Comparison of ENCODE assay signal across 8 cellular contexts in genomic region chr11:60887531-60887930, GRCh38. TPM values are rescaled to one million over a fixed set of nuclear protein-coding genes. Genes with fewer than 3 reads are reported as not detected.
DNase-seq lines count a peak whose midpoint lies in the region; ATAC-seq and TF ChIP-seq lines count a peak whose summit lies in the region.

No MANE protein-coding gene starts in this region.

- H3K36me3 ChIP-seq in A673 (ENCODE audit: insufficient read depth, low read length, poor library complexity, severe bottlenecking) (peaks cover 16% of the 10 kb centered on the region), SK-N-SH (replicated peaks in 1 of 2; ENCODE audit: control insufficient read depth in 1 of 2, insufficient read depth in 2 of 2, low read length in 1 of 2) (peaks cover 0 to 11% of the 10 kb centered on the region in 2 experiments)

- WGBS in SK-N-SH (ENCODE audit: low lambda C conversion rate), result 73% methylated on average over 5 of the region's 5 CpGs

- CTCF ChIA-PET in A673 (lab: Charles Lee), result interaction anchor here (0.5 to 1.7 kb wide), 4 partner anchors 12 to 411 kb away, joined by 4 to 34 read pairs (median 8); no protein-coding TSS in a partner anchor
- CTCF ChIA-PET in SK-N-SH (lab: Yijun Ruan, JAX), result interaction anchor here (0.6 to 21.9 kb wide), 29 partner anchors 10 to 408 kb away, joined by 3 to 550 read pairs (median 5); partner anchors contain the start of genes CCDC86, PRPF19 and VWCE

- POLR2A ChIA-PET in A673 (lab: Charles Lee; ENCODE audit: low non-redundant PET) (no interaction called here), SK-N-SH (lab: Yijun Ruan, JAX) (interaction anchor here (1.7 kb wide), 1 partner anchor 56 kb away, joined by 9 read pairs; no protein-coding TSS in a partner anchor)

- TF ChIP-seq CTCF in A673 (conservative IDR thresholded peaks at IDR 0.05; ENCODE audit: low read depth, low read length) (peak; percentile 50), SK-N-SH (IDR thresholded peaks at IDR 0.05) (peak; percentile 67)

- intact Hi-C loops in A673 (cut with micrococcal nuclease; ENCODE audit: unreplicated experiment), result loop anchor here (2.0 kb wide), 1 partner anchor 113 kb away; no protein-coding TSS in a partner anchor

- H2AFZ ChIP-seq in SK-N-SH (ENCODE audit: low read depth), result no peak overlapping the region

- DNase-seq in A673 (ENCODE audit: low spot score) (peak; percentile 40), GF-D8 (lab: John Stamatoyannopoulos, UW) (peak; percentile 32), LHCN-M2 (ENCODE audit: low read depth) (peak; percentile 55), SK-N-SH (peak; percentile 63), dermis microvascular lymphatic vessel endothelial cell (ENCODE audit: low read depth in 2 of 2) (peak; percentile 55 to 76), mucosa of gallbladder (ENCODE audit: low spot score) (peak; percentile 32)

- H3K4me3 ChIP-seq in A673 (ENCODE audit: low read depth, low read length, poor library complexity, severe bottlenecking) (no peak overlapping the region), SK-N-SH (ENCODE audit: low read depth in 2 of 2, low read length in 1 of 2) (no peak overlapping the region; a peak in 1 of 4 replicates)

- H3K4me2 ChIP-seq in SK-N-SH, result no peak overlapping the region

- H3F3A ChIP-seq in SK-N-SH (replicated peaks; ENCODE audit: insufficient read depth), result peaks cover 3% of the 10 kb centered on the region

- H4K20me1 ChIP-seq in SK-N-SH (ENCODE audit: insufficient read depth), result no peaks in the 10 kb centered on the region

- peak; percentile 82 for TF ChIP-seq RAD21 in SK-N-SH (IDR thresholded peaks at IDR 0.05; ENCODE audit: low read length)

- no peak for TF ChIP-seq EP300 in SK-N-SH (IDR thresholded peaks at IDR 0.05; ENCODE audit: borderline replicate concordance in 1 of 2, low read depth in 1 of 2, low read length in 1 of 2)

- H3K27me3 ChIP-seq in A673 (replicated peaks; ENCODE audit: insufficient read depth, low read depth, low read length, poor library complexity) (no peaks in the 10 kb centered on the region), SK-N-SH (ENCODE audit: insufficient read depth) (no peaks in the 10 kb centered on the region)

- no peaks in the 10 kb centered on the region for H3K9me2 ChIP-seq in SK-N-SH

- H3K27ac ChIP-seq in A673 (ENCODE audit: low read depth, low read length, poor library complexity, severe bottlenecking), result no peak overlapping the region
- H3K27ac ChIP-seq in SK-N-SH (ENCODE audit: low read depth in 2 of 2, low read length in 1 of 2), result no peak overlapping the region

- H3K4me1 ChIP-seq in A673 (ENCODE audit: insufficient read depth, low read length, poor library complexity, severe bottlenecking) (no peaks in the 10 kb centered on the region), SK-N-SH (ENCODE audit: control insufficient read depth in 1 of 2, insufficient read depth in 2 of 2, low read depth in 1 of 2, low read length in 1 of 2) (peaks cover 0 to 11% of the 10 kb centered on the region in 2 experiments; a peak in 1 of 4 replicates)

- no peak for ATAC-seq in GM19324 (IDR thresholded peaks at IDR 0.05; ENCODE audit: low FRiP score, unreplicated experiment)
- ATAC-seq in HG02763 (IDR thresholded peaks at IDR 0.05; ENCODE audit: unreplicated experiment), result no peak

- no peaks in the 10 kb centered on the region for H3K79me2 ChIP-seq in SK-N-SH (ENCODE audit: insufficient read depth)

- H3K9ac ChIP-seq in SK-N-SH, result no peak overlapping the region

- BruUV-seq in A673 (replicated peaks; lab: Mats Ljungman, UMichigan), result no TSS peak

- no peaks in the 10 kb centered on the region for H3K9me3 ChIP-seq in A673 (ENCODE audit: low read depth, low read length, poor library complexity, severe bottlenecking)
- no peaks in the 10 kb centered on the region for H3K9me3 ChIP-seq in SK-N-SH

TF ChIP-seq in SK-N-SH, 30 proteins besides CTCF, POLR2A, EP300 and RAD21:
- no peak for TF ChIP-seq POLR2AphosphoS5 (IDR thresholded peaks at IDR 0.05; ENCODE audit: low read depth, low read length)
- TF ChIP-seq, protein P1, sequence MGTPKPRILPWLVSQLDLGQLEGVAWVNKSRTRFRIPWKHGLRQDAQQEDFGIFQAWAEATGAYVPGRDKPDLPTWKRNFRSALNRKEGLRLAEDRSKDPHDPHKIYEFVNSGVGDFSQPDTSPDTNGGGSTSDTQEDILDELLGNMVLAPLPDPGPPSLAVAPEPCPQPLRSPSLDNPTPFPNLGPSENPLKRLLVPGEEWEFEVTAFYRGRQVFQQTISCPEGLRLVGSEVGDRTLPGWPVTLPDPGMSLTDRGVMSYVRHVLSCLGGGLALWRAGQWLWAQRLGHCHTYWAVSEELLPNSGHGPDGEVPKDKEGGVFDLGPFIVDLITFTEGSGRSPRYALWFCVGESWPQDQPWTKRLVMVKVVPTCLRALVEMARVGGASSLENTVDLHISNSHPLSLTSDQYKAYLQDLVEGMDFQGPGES (IDR thresholded peaks at IDR 0.05; ENCODE audit: low read depth, low read length), result no peak
- TF ChIP-seq RXRA (IDR thresholded peaks at IDR 0.05; ENCODE audit: borderline replicate concordance, low read depth), result no peak
- no peak for TF ChIP-seq USF2 (IDR thresholded peaks at IDR 0.05; ENCODE audit: borderline replicate concordance, low read depth, low read length)
- TF ChIP-seq CHD2 (IDR thresholded peaks at IDR 0.05; ENCODE audit: low read length, partially characterized antibody), result peak; percentile 17
- peak; percentile 83 for TF ChIP-seq SMC3 (IDR thresholded peaks at IDR 0.05; ENCODE audit: low read depth, low read length)

RNA-seq across cellular contexts. Expression of gene PRPF19, which starts 18.9 kb away (rescaled TPM):
- total RNA-seq in A673 (2021) (200 and 204 TPM in 2 replicates), LHCN-M2 (2014; rRNA removed) (79.7 and 97.3 TPM in 2 replicates), dermis microvascular lymphatic vessel endothelial cell (51.6 and 66.2 TPM in 2 replicates), mucosa of gallbladder (70.6 TPM)
- polyA plus RNA-seq in LHCN-M2 (2012), result 66.6 TPM
- 44.0 and 58.9 TPM in 2 replicates for polyA plus RNA-seq in SK-N-SH (2012; rRNA removed)
- polyA plus RNA-seq in SK-N-SH (2012; cell fraction: cytosol; rRNA removed), result 36.1 and 49.0 TPM in 2 replicates
- polyA plus RNA-seq in SK-N-SH (2012; cell fraction: nucleus; rRNA removed), result 55.2 and 72.4 TPM in 2 replicates

RNA-seq across cellular contexts. Expression of gene ZP1, which starts 20.2 kb away (rescaled TPM):
- total RNA-seq in A673 (2021) (not detected in 2 replicates), LHCN-M2 (2014; rRNA removed) (0.57 TPM in 1 of 2 replicates, not detected in the other), dermis microvascular lymphatic vessel endothelial cell (0.13 TPM in 1 of 2 replicates, not detected in the other), mucosa of gallbladder (0.17 TPM)
- polyA plus RNA-seq in LHCN-M2 (2012), result 0.18 TPM
- not detected in 2 replicates for polyA plus RNA-seq in SK-N-SH (2012; rRNA removed)
- 0.01 TPM in 1 of 2 replicates, not detected in the other for polyA plus RNA-seq in SK-N-SH (2012; cell fraction: cytosol; rRNA removed)
- polyA plus RNA-seq in SK-N-SH (2012; cell fraction: nucleus; rRNA removed), result 0.37 and 0.79 TPM in 2 replicates

RNA-seq across cellular contexts. Expression of gene TMEM109, which starts 26.4 kb away (rescaled TPM):
- 139 and 169 TPM in 2 replicates for total RNA-seq in A673 (2021)
- 85.0 and 94.1 TPM in 2 replicates for total RNA-seq in LHCN-M2 (2014; rRNA removed)
- 106 TPM for polyA plus RNA-seq in LHCN-M2 (2012)
- polyA plus RNA-seq in SK-N-SH (2012; rRNA removed), result 38.0 and 52.7 TPM in 2 replicates
- polyA plus RNA-seq in SK-N-SH (2012; cell fraction: cytosol; rRNA removed), result 33.3 and 44.2 TPM in 2 replicates
- 23.4 and 25.2 TPM in 2 replicates for polyA plus RNA-seq in SK-N-SH (2012; cell fraction: nucleus; rRNA removed)
- total RNA-seq in dermis microvascular lymphatic vessel endothelial cell, result 78.9 and 122 TPM in 2 replicates
- total RNA-seq in mucosa of gallbladder, result 103 TPM

RNA-seq across cellular contexts. Expression of gene PTGDR2, which starts 31.8 kb away (rescaled TPM):
- 0.09 and 0.17 TPM in 2 replicates for total RNA-seq in A673 (2021)
- 0.06 TPM in 1 of 2 replicates, not detected in the other for total RNA-seq in LHCN-M2 (2014; rRNA removed)
- 0.02 TPM for polyA plus RNA-seq in LHCN-M2 (2012)
- polyA plus RNA-seq in SK-N-SH (2012; rRNA removed), result 0.02 TPM in 1 of 2 replicates, not detected in the other
- 0.01 TPM in 1 of 2 replicates, not detected in the other for polyA plus RNA-seq in SK-N-SH (2012; cell fraction: cytosol; rRNA removed)
- polyA plus RNA-seq in SK-N-SH (2012; cell fraction: nucleus; rRNA removed), result 0.05 and 0.12 TPM in 2 replicates
- total RNA-seq in dermis microvascular lymphatic vessel endothelial cell, result under 0.01 TPM in 1 of 2 replicates, not detected in the other
- 0.83 TPM for total RNA-seq in mucosa of gallbladder

RNA-seq across cellular contexts. Expression of gene TMEM132A, which starts 36.7 kb away (rescaled TPM):
- total RNA-seq in A673 (2021) (140 and 147 TPM in 2 replicates), LHCN-M2 (2014; rRNA removed) (36.7 and 41.1 TPM in 2 replicates), dermis microvascular lymphatic vessel endothelial cell (39.9 and 101 TPM in 2 replicates), mucosa of gallbladder (18.5 TPM)
- 24.2 TPM for polyA plus RNA-seq in LHCN-M2 (2012)
- 62.2 and 66.9 TPM in 2 replicates for polyA plus RNA-seq in SK-N-SH (2012; rRNA removed)
- polyA plus RNA-seq in SK-N-SH (2012; cell fraction: cytosol; rRNA removed), result 30.0 and 50.0 TPM in 2 replicates
- 225 and 315 TPM in 2 replicates for polyA plus RNA-seq in SK-N-SH (2012; cell fraction: nucleus; rRNA removed)
